ENCODE assay signal across 12 cellular contexts in the genomic region with DNA sequence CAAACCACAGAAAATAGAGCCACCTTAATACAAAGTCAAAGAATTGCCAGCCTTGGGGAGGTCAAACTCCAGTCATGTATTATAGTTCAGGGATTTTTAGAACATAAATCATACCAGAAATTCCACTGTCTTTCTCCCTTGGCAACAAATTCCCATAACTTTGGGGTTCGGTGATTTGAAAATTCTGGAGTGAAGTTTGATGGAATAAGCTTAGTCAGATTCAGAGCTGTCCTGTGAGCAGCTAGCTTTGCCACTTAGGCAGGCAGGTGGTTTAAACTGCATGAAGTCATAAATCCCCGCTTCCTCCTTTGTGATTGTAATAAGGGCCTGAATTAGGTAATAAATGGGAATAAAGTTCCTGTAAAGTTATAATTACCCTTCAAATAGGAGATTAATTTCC.
"Had no signal": no experiment of that assay in that cellular context is flagged by ENCODE, and none has a peak within 500 bp of the region (broad histone marks: within the 10 kb centered on the region; RNA-seq: fewer than 3 reads in every experiment).

No MANE protein-coding gene starts in this region.

- DNase-seq: activated CD4-positive, alpha-beta memory T cell treated with anti-CD3 and anti-CD28 coated beads, Interleukin-2, amount 10 ng/mL, durations not matched to agents 7 days and 5 days; activated CD4-positive, alpha-beta T cell treated with anti-CD3 and anti-CD28 coated beads for 1 hour; activated gamma-delta T cell; activated T-cell treated with anti-CD3 and anti-CD28 coated beads, Interleukin-2, amount 50 U/mL, for 48 hours; amygdala; cerebellar nuclear complex; erythroblast; immature natural killer cell; left cardiac atrium; nephron progenitor cell; stimulated activated CD4-positive, alpha-beta T cell treated with anti-CD3 and anti-CD28 coated beads, Interleukin-12 subunit alpha, Interleukin-12 subunit beta, amount 100 ng/mL, for 4 hours; stimulated activated naive CD4-positive, alpha-beta T cell treated with Interleukin-2 at 50 U/mL for 16 hours had no signal
